Comparison of ENCODE assay signal across 1 cellular context in genomic region chr2:11465485-11466306, GRCh38.
TF ChIP-seq lines count a peak whose summit lies in the region.

E2F6 (minus strand) TSS chr2:11466161; CDS start chr2:11465879, 282 bp downstream.

TF ChIP-seq in HepG2, 621 proteins besides CTCF, POLR2A, EP300 and RAD21 (continued from another document and continues in another):
- peak; percentile 82 for TF ChIP-seq PRDM10 (CRISPR knock-in tag; IDR thresholded peaks at IDR 0.05; ENCODE audit: low read depth)
- TF ChIP-seq ZNF143 (CRISPR knock-in tag; IDR thresholded peaks at IDR 0.05): peak; percentile 72
- TF ChIP-seq ZNF367 (CRISPR knock-in tag; IDR thresholded peaks at IDR 0.05; ENCODE audit: borderline replicate concordance): peak; percentile 94
- TF ChIP-seq MTF1 (CRISPR knock-in tag; IDR thresholded peaks at IDR 0.05): peak; percentile 89
- TF ChIP-seq BCL6 (CRISPR knock-in tag; IDR thresholded peaks at IDR 0.05): peak; percentile 36; the same call in 1 of the 2 replicates
- TF ChIP-seq ARID4A (CRISPR knock-in tag; IDR thresholded peaks at IDR 0.05; ENCODE audit: borderline replicate concordance): peak; percentile 97; the same call in 1 of the 2 replicates
- peak; percentile 33; the same call in 1 of the 2 replicates for TF ChIP-seq NFE2L2 (IDR thresholded peaks at IDR 0.05; ENCODE audit: low read length)
- TF ChIP-seq ZNF574 (CRISPR knock-in tag; IDR thresholded peaks at IDR 0.05): peak; percentile 93
- peak; percentile 95 for TF ChIP-seq TSC22D2 (CRISPR knock-in tag; IDR thresholded peaks at IDR 0.05; ENCODE audit: borderline replicate concordance)
- TF ChIP-seq MYC (CRISPR knock-in tag; IDR thresholded peaks at IDR 0.05; ENCODE audit: borderline replicate concordance): peak; percentile 91
- TF ChIP-seq DBP (CRISPR knock-in tag; IDR thresholded peaks at IDR 0.05; ENCODE audit: not compliant biosample characterization): peak; percentile 86
- TF ChIP-seq ZNF777 (CRISPR knock-in tag; IDR thresholded peaks at IDR 0.05): peak; percentile 99
- TF ChIP-seq MAFG (CRISPR knock-in tag; IDR thresholded peaks at IDR 0.05): peak; percentile 96
- TF ChIP-seq ZBTB8A (CRISPR knock-in tag; IDR thresholded peaks at IDR 0.05; ENCODE audit: borderline replicate concordance, low read depth): peak; percentile 98
- TF ChIP-seq LBX2 (CRISPR knock-in tag; IDR thresholded peaks at IDR 0.05; ENCODE audit: borderline replicate concordance): peak; percentile 98; the same call in 1 of the 2 replicates
- peak; percentile 95 for TF ChIP-seq ZMYM4 (CRISPR knock-in tag; IDR thresholded peaks at IDR 0.05)
- TF ChIP-seq GMEB2 (CRISPR knock-in tag; IDR thresholded peaks at IDR 0.05; ENCODE audit: low read depth): peak; percentile 67; the same call in 1 of the 2 replicates
- peak; percentile 98 for TF ChIP-seq ZNF878 (CRISPR knock-in tag; IDR thresholded peaks at IDR 0.05)
- TF ChIP-seq XBP1 (CRISPR knock-in tag; IDR thresholded peaks at IDR 0.05): peak; percentile 89; the same call in 1 of the 2 replicates
- TF ChIP-seq HOMEZ (CRISPR knock-in tag; IDR thresholded peaks at IDR 0.05; ENCODE audit: low read depth): peak; percentile 72; the same call in 1 of the 2 replicates
- peak; percentile 93 for TF ChIP-seq PBX3 (CRISPR knock-in tag; IDR thresholded peaks at IDR 0.05; ENCODE audit: borderline replicate concordance)
- TF ChIP-seq ATM (IDR thresholded peaks at IDR 0.05; ENCODE audit: borderline replicate concordance): no peak
- TF ChIP-seq GFI1 (CRISPR knock-in tag; IDR thresholded peaks at IDR 0.05; ENCODE audit: borderline replicate concordance): peak; percentile 92
- peak; percentile 80; the same call in 1 of the 2 replicates for TF ChIP-seq ZNF3 (CRISPR knock-in tag; IDR thresholded peaks at IDR 0.05)
- no peak; the same call in 1 of the 2 replicates for TF ChIP-seq ZBTB37 (CRISPR knock-in tag; IDR thresholded peaks at IDR 0.05)
- TF ChIP-seq MXD1 (CRISPR knock-in tag; IDR thresholded peaks at IDR 0.05): peak; percentile 99
- peak; percentile 99 for TF ChIP-seq ZNF563 (CRISPR knock-in tag; IDR thresholded peaks at IDR 0.05)
- peak; percentile 85 for TF ChIP-seq MAZ (IDR thresholded peaks at IDR 0.05; ENCODE audit: borderline replicate concordance, low read depth, low read length)
- TF ChIP-seq MAZ (CRISPR knock-in tag; IDR thresholded peaks at IDR 0.05; ENCODE audit: low read depth): peak; percentile 100
- TF ChIP-seq ZNF749 (CRISPR knock-in tag; IDR thresholded peaks at IDR 0.05; ENCODE audit: borderline replicate concordance): peak; percentile 99
- no peak for TF ChIP-seq CENPX (CRISPR knock-in tag; IDR thresholded peaks at IDR 0.05)
- TF ChIP-seq ZNF687 (CRISPR knock-in tag; IDR thresholded peaks at IDR 0.05): peak; percentile 100
